ENCODE assay signal across 1 cellular context in genomic region chr16:48250520-48251278, GRCh38.
A peak's percentile ranks its signal among the peaks of the same experiment; 100 is the strongest.
TF ChIP-seq lines count a peak whose summit lies in the region.

No MANE protein-coding gene starts in this region.

TF ChIP-seq in SK-N-SH, 30 proteins besides CTCF, POLR2A, EP300 and RAD21 (continued from another document):
- TF ChIP-seq ZBTB33 (IDR thresholded peaks at IDR 0.05; ENCODE audit: borderline replicate concordance, low read depth): no peak
- no peak for TF ChIP-seq MEF2A (IDR thresholded peaks at IDR 0.05; ENCODE audit: borderline replicate concordance, low read depth)
- peak; percentile 15; the same call in 1 of the 2 replicates for TF ChIP-seq TCF12 (IDR thresholded peaks at IDR 0.05)
